Comparison of ENCODE assay signal across 14 cellular contexts in the genomic region with DNA sequence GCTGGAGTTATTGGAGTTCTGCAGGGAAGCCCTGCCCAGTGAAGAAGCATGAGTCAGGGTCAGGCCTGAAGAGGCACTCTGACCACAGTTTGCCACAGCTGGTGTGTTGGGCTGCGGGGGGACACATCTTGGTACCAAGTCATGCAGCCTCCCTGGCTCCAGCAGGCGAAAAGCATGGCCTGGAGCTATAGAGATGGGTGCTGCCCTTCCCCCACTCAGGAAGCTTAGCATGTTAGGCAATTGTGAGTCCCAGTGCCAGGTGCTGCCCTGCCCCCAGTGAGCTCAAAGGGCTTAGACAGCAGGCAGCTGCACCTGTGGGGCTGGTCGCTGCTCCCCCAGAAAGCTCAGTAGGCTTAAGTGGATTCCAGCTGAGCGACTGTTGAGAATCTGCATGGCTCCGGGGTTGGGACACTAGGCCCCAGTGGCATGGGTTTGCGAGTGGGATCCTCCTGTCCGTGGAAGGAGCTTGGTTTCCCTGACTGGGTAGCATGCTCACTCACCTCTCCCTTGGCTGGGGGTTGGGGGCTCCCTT.
"Had no signal": no experiment of that assay in that cellular context is flagged by ENCODE, and none has a peak within 500 bp of the region (broad histone marks: within the 10 kb centered on the region; RNA-seq: fewer than 3 reads in every experiment).

No MANE protein-coding gene starts in this region.

- H3K4me3 ChIP-seq: thoracic aorta had no signal

- H3K36me3 ChIP-seq: thoracic aorta had no signal

- H3K27ac ChIP-seq: epithelial cell of prostate, thoracic aorta, VCaP had no signal

- DNase-seq: activated CD4-positive, alpha-beta memory T cell treated with anti-CD3 and anti-CD28 coated beads for 36 hours; activated CD4-positive, alpha-beta T cell treated with anti-CD3 and anti-CD28 coated beads for 36 hours; activated CD8-positive, alpha-beta memory T cell treated with anti-CD3 and anti-CD28 coated beads, Interleukin-2, amount 10 ng/mL, durations not matched to agents 7 days and 5 days; activated naive CD4-positive, alpha-beta T cell treated with anti-CD3 and anti-CD28 coated beads for 36 hours; activated T-cell treated with anti-CD3 and anti-CD28 coated beads, Interleukin-2, amount 50 U/mL, for 1 hour; dermis blood vessel endothelial cell; foreskin melanocyte; head of caudate nucleus; immature natural killer cell; mesenchymal stem cell; nucleus accumbens had no signal

- H3K9me3 ChIP-seq: thoracic aorta had no signal
